In genomic region chr15:85073556-85074194, GRCh38 we compare ENCODE assay signal across 15 cellular contexts.
DNase-seq lines count a peak whose midpoint lies in the region; ATAC-seq and TF ChIP-seq lines count a peak whose summit lies in the region.
"Had no signal": no experiment of that assay in that cellular context is flagged by ENCODE, and none has a peak within 500 bp of the region (broad histone marks: within the 10 kb centered on the region; RNA-seq: fewer than 3 reads in every experiment).

No MANE protein-coding gene starts in this region.

- no peaks in the 10 kb centered on the region for H3K27me3 ChIP-seq in tibial nerve
- H3K27me3 ChIP-seq: esophagus muscularis mucosa, SJSA1 had no signal

- no peak overlapping the region for H3K4me3 ChIP-seq in tibial nerve
- H3K4me3 ChIP-seq: esophagus muscularis mucosa, SJSA1, skin epidermis, thoracic aorta had no signal

- H3K27ac ChIP-seq in tibial nerve: no peak overlapping the region
- H3K27ac ChIP-seq: 22Rv1, esophagus muscularis mucosa, SJSA1, skin epidermis, thoracic aorta had no signal

- peaks cover 0 to 65% (median 0%) of the 10 kb centered on the region in 3 donors for H3K36me3 ChIP-seq in tibial nerve

- WGBS in tibial nerve, 2 donors: 91 to 100% methylated on average over 2 to 3 of the region's 3 CpGs

- no peak for TF ChIP-seq EP300 in tibial nerve (IDR thresholded peaks at IDR 0.05)

- H3K4me1 ChIP-seq in tibial nerve: no peaks in the 10 kb centered on the region
- H3K4me1 ChIP-seq: esophagus muscularis mucosa, SJSA1 had no signal

- TF ChIP-seq CTCF in tibial nerve (IDR thresholded peaks at IDR 0.05): no peak

- TF ChIP-seq POLR2A in tibial nerve (IDR thresholded peaks at IDR 0.05): no peak

- peak; percentile 41 for DNase-seq in DMS53 (lab: John Stamatoyannopoulos, UW)
- no peak for DNase-seq in DMS53 treated with DMSO at 0.1 percent for 48 hours (lab: John Stamatoyannopoulos, UW; ENCODE audit: unreplicated experiment)
- peak; percentile 50 for DNase-seq in RKO (ENCODE audit: low spot score)
- DNase-seq in left lobe of liver (ENCODE audit: low spot score): no peak
- no peak for DNase-seq in tibial nerve (ENCODE audit: low spot score in 2 of 2)
- no peak for DNase-seq in SHP77 (lab: John Stamatoyannopoulos, UW)
- DNase-seq: activated effector memory CD4-positive, alpha-beta T cell treated with anti-CD3 and anti-CD28 coated beads, Interleukin-2, amount 50 U/mL, for 16 hours; NCI-H1436 treated with DMSO at 0.1 percent for 48 hours had no signal

- no peaks in the 10 kb centered on the region for H3K9me3 ChIP-seq in tibial nerve
- H3K9me3 ChIP-seq: esophagus muscularis mucosa, SJSA1, thoracic aorta had no signal

- ATAC-seq in GM21786 (IDR thresholded peaks at IDR 0.05; ENCODE audit: unreplicated experiment): peak; percentile 71
- peak; percentile 14 for ATAC-seq in left lobe of liver
- no peak for ATAC-seq in HG03571 (IDR thresholded peaks at IDR 0.05; ENCODE audit: unreplicated experiment)

Comparison
In these comparisons a context has a peak if more than half of its experiments do, and no peak if none do; other contexts are left out.
1. DNase-seq: peak in DMS53 (single experiment) and RKO (single experiment); none in DMS53 treated with DMSO at 0.1 percent for 48 hours (single experiment), left lobe of liver (single experiment), tibial nerve (0 of 2) and SHP77 (0 of 2).